ENCODE assay signal across 8 cellular contexts in genomic region chr12:64618953-64619590, GRCh38. TPM values are rescaled to one million over a fixed set of nuclear protein-coding genes. Genes with fewer than 3 reads are reported as not detected.
A peak's percentile ranks its signal among the peaks of the same experiment; 100 is the strongest.
DNase-seq lines count a peak whose midpoint lies in the region; ATAC-seq and TF ChIP-seq lines count a peak whose summit lies in the region.

No MANE protein-coding gene starts in this region.

- BruUV-seq in A673 (replicated peaks; lab: Mats Ljungman, UMichigan) = no TSS peak

- H3K4me3 ChIP-seq in A673 (ENCODE audit: low read depth, low read length, poor library complexity, severe bottlenecking) (no peak overlapping the region), RWPE2 (ENCODE audit: severe bottlenecking) (no peak overlapping the region), gastroesophageal sphincter (no peak overlapping the region), vagina (no peak overlapping the region)

- H3K4me3 Mint-ChIP-seq in WTC11 = no peak overlapping the region

- H3K36me3 Mint-ChIP-seq in WTC11 = peaks cover 11% of the 10 kb centered on the region

- WGBS in gastroesophageal sphincter (ENCODE audit: low coverage in 1 of 2), 2 donors = 56 to 67% methylated on average over 3 of the region's 3 CpGs

- no peak for TF ChIP-seq EP300 in gastroesophageal sphincter (IDR thresholded peaks at IDR 0.05)

- H3K27ac ChIP-seq in A673 (ENCODE audit: low read depth, low read length, poor library complexity, severe bottlenecking) (peak overlapping the region; percentile 53), RWPE2 (ENCODE audit: poor library complexity, severe bottlenecking) (no peak overlapping the region), gastroesophageal sphincter (peak overlapping the region; percentile 23 to 94 (median 44)), vagina (peak overlapping the region; percentile 1)

- POLR2A ChIA-PET in A673 (lab: Charles Lee; ENCODE audit: low non-redundant PET) (no interaction called here), WTC11 (lab: Charles Lee) (no interaction called here)

- H3K27me3 Mint-ChIP-seq in WTC11 (ENCODE audit: low read depth) = no peaks in the 10 kb centered on the region

- H3K36me3 ChIP-seq in A673 (ENCODE audit: insufficient read depth, low read length, poor library complexity, severe bottlenecking) = no peaks in the 10 kb centered on the region
- H3K36me3 ChIP-seq in RWPE2 (ENCODE audit: low read depth) = peaks cover 16% of the 10 kb centered on the region
- H3K36me3 ChIP-seq in gastroesophageal sphincter = peaks cover 0 to 7% of the 10 kb centered on the region in 2 donors
- H3K36me3 ChIP-seq in vagina = no peaks in the 10 kb centered on the region

- no peaks in the 10 kb centered on the region for H3K9me3 ChIP-seq in A673 (ENCODE audit: low read depth, low read length, poor library complexity, severe bottlenecking)
- no peaks in the 10 kb centered on the region for H3K9me3 ChIP-seq in RWPE2 (ENCODE audit: severe bottlenecking)
- H3K9me3 ChIP-seq in gastroesophageal sphincter = no peaks in the 10 kb centered on the region
- no peaks in the 10 kb centered on the region for H3K9me3 ChIP-seq in vagina

- DNase-seq in A673 (ENCODE audit: low spot score) (peak; percentile 45), RWPE2 (ENCODE audit: low spot score) (no peak), vagina (ENCODE audit: extremely low spot score in 2 of 2) (no peak), activated gamma-delta T cell treated with Interleukin-2 at 50 U/mL for 16 hours (no peak), WTC11 (ENCODE audit: low spot score) (no peak)

- H3K27ac Mint-ChIP-seq in WTC11 = no peak overlapping the region; the same call in 1 of the 2 replicates

- CTCF ChIA-PET in A673 (lab: Charles Lee) (interaction anchor here (0.6 kb wide), 1 partner anchor 79 kb away, joined by 5 read pairs; no protein-coding TSS in a partner anchor), WTC11 (lab: Charles Lee) (no interaction called here)

- ATAC-seq in GM18508 (IDR thresholded peaks at IDR 0.05; ENCODE audit: insufficient read depth, unreplicated experiment) = peak; percentile 37
- peak; percentile 41 for ATAC-seq in HG03060 (IDR thresholded peaks at IDR 0.05; ENCODE audit: low read depth, unreplicated experiment)
- peak; percentile 36; the same call in 1 of the 3 replicates for ATAC-seq in RWPE2 (ENCODE audit: low read depth)
- ATAC-seq in gastroesophageal sphincter = peak; percentile 39
- ATAC-seq in WTC11 = no peak

- H3K27me3 ChIP-seq in A673 (replicated peaks; ENCODE audit: insufficient read depth, low read depth, low read length, poor library complexity) = no peaks in the 10 kb centered on the region
- no peaks in the 10 kb centered on the region for H3K27me3 ChIP-seq in RWPE2 (ENCODE audit: insufficient read depth, poor library complexity, severe bottlenecking)
- no peaks in the 10 kb centered on the region for H3K27me3 ChIP-seq in gastroesophageal sphincter
- no peaks in the 10 kb centered on the region for H3K27me3 ChIP-seq in vagina

- H3K9me3 Mint-ChIP-seq in WTC11 = no peaks in the 10 kb centered on the region

- no peak for TF ChIP-seq CTCF in A673 (conservative IDR thresholded peaks at IDR 0.05; ENCODE audit: low read depth, low read length)
- TF ChIP-seq CTCF in RWPE2 (IDR thresholded peaks at IDR 0.05; ENCODE audit: poor library complexity, severe bottlenecking) = no peak
- no peak for TF ChIP-seq CTCF in gastroesophageal sphincter (IDR thresholded peaks at IDR 0.05)
- TF ChIP-seq CTCF in vagina (IDR thresholded peaks at IDR 0.05) = no peak
- no peak for TF ChIP-seq CTCF in WTC11 (IDR thresholded peaks at IDR 0.05)

- intact Hi-C loops in A673 (cut with micrococcal nuclease; ENCODE audit: unreplicated experiment) (no loop called here), vagina (cut with DNase I) (loop anchor here (10.0 kb wide), 1 partner anchor 66 kb away; no protein-coding TSS in a partner anchor)

- TF ChIP-seq POLR2A in gastroesophageal sphincter (IDR thresholded peaks at IDR 0.05) (no peak), vagina (IDR thresholded peaks at IDR 0.05) (no peak)

- peaks cover 38% of the 10 kb centered on the region for H3K4me1 ChIP-seq in A673 (ENCODE audit: insufficient read depth, low read length, poor library complexity, severe bottlenecking)
- H3K4me1 ChIP-seq in RWPE2 (ENCODE audit: insufficient read depth, poor library complexity, severe bottlenecking) = peaks cover 16% of the 10 kb centered on the region
- H3K4me1 ChIP-seq in gastroesophageal sphincter = peaks cover 11 to 100% (median 17%) of the 10 kb centered on the region in 3 donors
- peaks cover 36% of the 10 kb centered on the region for H3K4me1 ChIP-seq in vagina

- peaks cover 42% of the 10 kb centered on the region for H3K4me1 Mint-ChIP-seq in WTC11

TF ChIP-seq in WTC11, 78 proteins besides CTCF, POLR2A, EP300 and RAD21:
- TF ChIP-seq CBFB (CRISPR knock-in tag; IDR thresholded peaks at IDR 0.05; ENCODE audit: low read depth) = no peak

RNA-seq across cellular contexts. Expression of gene RASSF3, which starts 8.8 kb away (rescaled TPM):
- total RNA-seq in A673 (2021) (37.7 and 38.2 TPM in 2 replicates), gastroesophageal sphincter (100 to 1,000 TPM; 149 to 332 (median 182) TPM), vagina (29.5 TPM), WTC11 (2021) (45.2 to 54.7 TPM (median 50.2 TPM) in 3 replicates)
